Comparison of ENCODE assay signal across 10 cellular contexts in genomic region chr18:62281684-62282083, GRCh38. TPM values are rescaled to one million over a fixed set of nuclear protein-coding genes. Genes with fewer than 3 reads are reported as not detected.
DNase-seq lines count a peak whose midpoint lies in the region; ATAC-seq and TF ChIP-seq lines count a peak whose summit lies in the region.
"Had no signal": no experiment of that assay in that cellular context is flagged by ENCODE, and none has a peak within 500 bp of the region (broad histone marks: within the 10 kb centered on the region; RNA-seq: fewer than 3 reads in every experiment).

No MANE protein-coding gene starts in this region.

- peak; percentile 93 for DNase-seq in HCEC 1CT
- peak in 1 of 2 experiments; percentile 55 for DNase-seq in PC-9
- DNase-seq in epithelial cell of proximal tubule (ENCODE audit: low read depth): peak; percentile 9
- peak; percentile 82 for DNase-seq in renal cortical epithelial cell (ENCODE audit: low read depth)
- no peak for DNase-seq in NCI-H2171 (lab: John Stamatoyannopoulos, UW)
- no peak for DNase-seq in spleen
- no peak for DNase-seq in SHP77 (lab: John Stamatoyannopoulos, UW)
- DNase-seq: amygdala had no signal

- no peaks in the 10 kb centered on the region; the same call in 1 of the 2 replicates for H3F3A ChIP-seq in PC-9 (ENCODE audit: insufficient read depth, low read depth)

- H3K4me3 ChIP-seq in PC-9: no peak overlapping the region
- no peak overlapping the region for H3K4me3 ChIP-seq in epithelial cell of proximal tubule (ENCODE audit: low read depth, low read length)
- no peak overlapping the region for H3K4me3 ChIP-seq in spleen
- H3K4me3 ChIP-seq: GM23338 had no signal

- TF ChIP-seq CTCF in PC-9 (conservative IDR thresholded peaks at IDR 0.05): no peak
- no peak for TF ChIP-seq CTCF in epithelial cell of proximal tubule (conservative IDR thresholded peaks at IDR 0.05; ENCODE audit: low read depth, low read length)
- no peak for TF ChIP-seq CTCF in spleen (IDR thresholded peaks at IDR 0.05 in 8 of 11, conservative IDR thresholded peaks at IDR 0.05 in 3 of 11)

- H3K4me2 ChIP-seq in PC-9: 0 out of 2 replicates have a peak overlapping the region, but pooled peaks have one; percentile 20
- H3K4me2 ChIP-seq: GM23338 had no signal

- 59 to 80% (median 75%) methylated on average over 1 of the region's 1 CpG for WGBS in spleen, 5 donors

- ATAC-seq in GM19328 (IDR thresholded peaks at IDR 0.05; ENCODE audit: unreplicated experiment): no peak
- ATAC-seq: GM23338 had no signal

- no peaks in the 10 kb centered on the region for H3K9me2 ChIP-seq in PC-9 (ENCODE audit: insufficient read depth)

- H3K9me3 ChIP-seq in PC-9 (ENCODE audit: insufficient read depth, low read depth): no peaks in the 10 kb centered on the region
- no peaks in the 10 kb centered on the region for H3K9me3 ChIP-seq in spleen

- no peaks in the 10 kb centered on the region for H3K79me2 ChIP-seq in PC-9 (ENCODE audit: low read depth)

- CTCF ChIA-PET in PC-9 (lab: Charles Lee): no interaction called here

- peaks cover 20% of the 10 kb centered on the region for H3K4me1 ChIP-seq in PC-9 (replicated peaks; ENCODE audit: insufficient read depth)
- H3K4me1 ChIP-seq in spleen: peaks cover 0 to 8% (median 0%) of the 10 kb centered on the region in 6 donors

- intact Hi-C loops in PC-9 (cut with micrococcal nuclease; ENCODE audit: unreplicated experiment) (no loop called here), spleen (cut with DNase I; ENCODE audit: low total_unique reads) (no loop called here)

- peaks cover 21% of the 10 kb centered on the region; the same call in 1 of the 2 replicates for H3K36me3 ChIP-seq in PC-9 (ENCODE audit: low read depth)
- H3K36me3 ChIP-seq in spleen: peaks cover 0 to 97% (median 42%) of the 10 kb centered on the region in 6 donors

- H3K27ac ChIP-seq in PC-9: peak overlapping the region; percentile 40
- peak overlapping the region in 2 of 8 donors; percentile 27 to 47 for H3K27ac ChIP-seq in spleen

- H2AFZ ChIP-seq in PC-9: no peak overlapping the region
- H2AFZ ChIP-seq: GM23338 had no signal

- POLR2A ChIA-PET in PC-9 (lab: Charles Lee; ENCODE audit: unreplicated experiment): interaction anchor here (0.6 kb wide), 1 partner anchor 95 kb away, joined by 3 read pairs; the partner anchor contains the start of genes PIGN and RELCH

- H3K27me3 ChIP-seq in PC-9 (ENCODE audit: insufficient read depth, low read depth) (no peaks in the 10 kb centered on the region), spleen (replicated peaks in 1 of 7) (no peaks in the 10 kb centered on the region)

- no peaks in the 10 kb centered on the region for H4K20me1 ChIP-seq in PC-9 (ENCODE audit: insufficient read depth)

- no peak for TF ChIP-seq POLR2A in spleen (IDR thresholded peaks at IDR 0.05)

- BruUV-seq in PC-9 (replicated peaks; lab: Mats Ljungman, UMichigan): no TSS peak

RNA-seq across cellular contexts. Expression of gene TNFRSF11A, which starts 43.4 kb away (rescaled TPM):
- total RNA-seq in PC-9 (2021): 6.3 and 6.7 TPM in 2 replicates
- 0.80 and 4.2 TPM in 2 replicates for total RNA-seq in epithelial cell of proximal tubule
- 1.4 and 3.3 TPM in 2 replicates for total RNA-seq in renal cortical epithelial cell
- total RNA-seq in spleen: 10 to 100 TPM in 3 of 7 donors, 1 to 10 TPM in 4; 1.5 to 11.8 (median 6.4) TPM
- polyA plus RNA-seq in spleen: under 1 TPM; 0.29 to 0.57 (median 0.32) TPM

Comparison
In these comparisons a context has a peak if more than half of its experiments do, and no peak if none do; other contexts are left out.
1. DNase-seq: peak in HCEC 1CT (single experiment), epithelial cell of proximal tubule (single experiment) and renal cortical epithelial cell (single experiment); none in NCI-H2171 (single experiment), spleen (single experiment) and SHP77 (0 of 2).